Comparison of ENCODE assay signal across 1 cellular context in the genomic region with DNA sequence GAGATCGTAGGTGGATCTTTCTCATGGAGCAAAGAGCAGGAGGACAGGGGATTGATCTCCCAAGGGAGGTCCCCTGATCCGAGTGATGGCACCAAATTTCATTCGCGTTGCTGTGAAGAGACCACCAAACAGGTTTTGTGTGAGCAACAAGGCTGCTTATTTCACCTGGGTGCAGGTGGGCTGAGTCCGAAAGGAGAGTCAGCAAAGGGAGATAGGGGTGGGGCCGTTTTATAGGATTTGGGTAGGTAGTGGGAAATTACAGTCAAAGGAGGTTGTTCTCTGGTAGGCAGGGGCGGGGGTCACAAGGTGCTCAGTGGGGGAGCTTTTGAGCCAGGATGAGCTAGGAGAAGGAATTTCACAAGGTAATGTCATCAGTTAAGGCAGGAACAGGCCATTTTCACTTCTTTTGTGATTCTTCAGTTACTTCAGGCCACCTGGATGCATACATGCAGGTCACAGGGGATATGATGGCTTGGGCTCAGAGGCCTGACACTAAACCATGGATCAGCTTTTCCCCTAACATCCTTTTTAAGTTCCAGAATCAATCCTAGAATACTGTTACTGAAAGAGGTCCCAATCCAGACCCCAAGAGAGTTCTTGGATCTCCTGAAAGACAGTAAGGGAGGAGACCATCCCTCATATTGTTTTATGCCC.
TF ChIP-seq lines count a peak whose summit lies in the region.

No MANE protein-coding gene starts in this region.

TF ChIP-seq in K562, 482 proteins besides CTCF, POLR2A, EP300 and RAD21:
- 0 out of 2 replicates have a peak, but pooled peaks have one; percentile 28 for TF ChIP-seq SP1 (CRISPR knock-in tag; IDR thresholded peaks at IDR 0.05)
